31 cellular contexts compared by ENCODE assay signal in genomic region chr16:79183571-79183970, GRCh38.
"Had no signal": no experiment of that assay in that cellular context is flagged by ENCODE, and none has a peak within 500 bp of the region (broad histone marks: within the 10 kb centered on the region; RNA-seq: fewer than 3 reads in every experiment).

No MANE protein-coding gene starts in this region.

- ATAC-seq: naive thymus-derived CD4-positive, alpha-beta T cell; natural killer cell; psoas muscle; right cardiac atrium; sciatic nerve; stimulated activated memory B cell treated with anti-CD40 and anti-IgM and Interleukin-4, amounts not matched to agents 10 μg/mL and 1 μg/mL and 100 μg/mL, for 72 hours; stimulated activated naive CD8-positive, alpha-beta T cell treated with anti-CD3 and anti-CD28 coated beads, Interleukin-15, amount 100 ng/mL, for 72 hours; stimulated activated naive CD8-positive, alpha-beta T cell treated with anti-CD3 and anti-CD28 coated beads, Interleukin-15, Interleukin-2, amounts not matched to agents 100 U/mL and 50 U/mL, for 24 hours; upper lobe of right lung had no signal

- H3K4me3 Mint-ChIP-seq: naive thymus-derived CD4-positive, alpha-beta T cell; natural killer cell; nephron; neural progenitor cell; stimulated activated memory B cell treated with anti-CD40 and anti-IgM and Interleukin-4, amounts not matched to agents 10 μg/mL and 1 μg/mL and 100 μg/mL, for 72 hours; stimulated activated naive CD8-positive, alpha-beta T cell treated with anti-CD3 and anti-CD28 coated beads, Interleukin-15, amount 100 ng/mL, for 72 hours; type B pancreatic cell had no signal

- H3K4me3 ChIP-seq: neural progenitor cell, ovary, psoas muscle, skin epidermis, spleen, suprapubic skin, testis, tibial artery, transverse colon, upper lobe of right lung, uterus had no signal

- H3K9me3 ChIP-seq: suprapubic skin, testis, transverse colon, uterus had no signal

- H3K27ac Mint-ChIP-seq: naive thymus-derived CD4-positive, alpha-beta T cell; natural killer cell; nephron; neural progenitor cell; progenitor cell of endocrine pancreas; stimulated activated memory B cell treated with anti-CD40 and anti-IgM and Interleukin-4, amounts not matched to agents 10 μg/mL and 1 μg/mL and 100 μg/mL, for 72 hours; stimulated activated naive CD8-positive, alpha-beta T cell treated with anti-CD3 and anti-CD28 coated beads, Interleukin-15, amount 100 ng/mL, for 72 hours; type B pancreatic cell had no signal

- H3K9ac ChIP-seq: neural progenitor cell, parathyroid adenoma had no signal

- H3K4me1 Mint-ChIP-seq: stimulated activated memory B cell treated with anti-CD40 and anti-IgM and Interleukin-4, amounts not matched to agents 10 μg/mL and 1 μg/mL and 100 μg/mL, for 72 hours had no signal

- H3K36me3 ChIP-seq: neural progenitor cell, ovary, spleen, suprapubic skin, tibial artery, transverse colon, upper lobe of right lung, uterus had no signal

- H3K27me3 ChIP-seq: neural progenitor cell, ovary, spleen, suprapubic skin, testis, tibial artery, transverse colon, upper lobe of right lung, uterus had no signal

- H2AFZ ChIP-seq: neural progenitor cell, parathyroid adenoma had no signal

- DNase-seq: naive thymus-derived CD4-positive, alpha-beta T cell; natural killer cell; occipital lobe; ovary; posterior cingulate gyrus; psoas muscle; right cardiac atrium; spleen; stimulated activated CD4-positive, alpha-beta T cell treated with anti-CD3 and anti-CD28 coated beads, Interleukin-12 subunit alpha, Interleukin-12 subunit beta, amount 100 ng/mL, for 4 hours; stimulated activated CD4-positive, alpha-beta T cell treated with anti-CD3 and anti-CD28 coated beads, Interleukin-1b, Interleukin-23, amount 100 ng/mL, for 48 hours; stimulated activated CD4-positive, alpha-beta T cell treated with anti-CD3 and anti-CD28 coated beads, Interleukin-4, amount 100 ng/mL, for 1 hour; stimulated activated CD4-positive, alpha-beta T cell treated with anti-CD3 and anti-CD28 coated beads, Interleukin-4, amount 100 ng/mL, for 4 hours; stimulated activated CD8-positive, alpha-beta memory T cell treated with anti-CD3 and anti-CD28 coated beads, Interleukin-4, amount 100 ng/mL, for 48 hours; stimulated activated naive CD4-positive, alpha-beta T cell; stimulated activated naive CD8-positive, alpha-beta T cell treated with anti-CD3 and anti-CD28 coated beads, Interleukin-15, amount 100 ng/mL, for 72 hours; stimulated activated naive CD8-positive, alpha-beta T cell treated with anti-CD3 and anti-CD28 coated beads, Interleukin-15, Interleukin-2, amounts not matched to agents 100 U/mL and 50 U/mL, for 24 hours; substantia nigra; testis; tibial artery; transverse colon; upper lobe of right lung; uterus had no signal

- H3K4me1 ChIP-seq: neural progenitor cell, parathyroid adenoma, psoas muscle, suprapubic skin, transverse colon, upper lobe of right lung, uterus had no signal

- H3K36me3 Mint-ChIP-seq: stimulated activated memory B cell treated with anti-CD40 and anti-IgM and Interleukin-4, amounts not matched to agents 10 μg/mL and 1 μg/mL and 100 μg/mL, for 72 hours; type B pancreatic cell had no signal

- H3K27ac ChIP-seq: neural progenitor cell, ovary, parathyroid adenoma, psoas muscle, spleen, suprapubic skin, testis, transverse colon, upper lobe of right lung, uterus had no signal

- H3K4me2 ChIP-seq: neural progenitor cell had no signal

- H3K79me2 ChIP-seq: parathyroid adenoma had no signal
